Comparison of ENCODE assay signal across 1 cellular context in the genomic region with DNA sequence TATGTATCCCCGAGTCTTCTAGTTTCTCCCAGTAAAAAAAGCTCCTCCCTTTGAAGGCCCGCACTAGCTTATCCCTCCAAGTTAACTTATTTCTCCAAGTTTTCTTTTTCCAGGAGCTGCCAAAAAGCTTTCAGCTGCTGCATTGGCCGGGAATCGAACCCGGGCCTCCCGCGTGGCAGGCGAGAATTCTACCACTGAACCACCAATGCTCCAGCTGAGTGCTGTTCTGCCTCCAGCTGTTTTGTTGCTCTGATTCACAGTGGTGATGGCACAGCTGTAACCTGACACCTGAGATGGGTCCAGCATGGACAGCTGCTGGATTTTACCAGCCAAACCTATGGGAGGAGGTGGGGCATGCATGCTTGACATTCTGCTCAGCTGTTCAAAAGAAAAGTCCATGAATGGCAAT.
TF ChIP-seq lines count a peak whose summit lies in the region.

No MANE protein-coding gene starts in this region.

TF ChIP-seq in HCT116, 20 proteins besides CTCF, POLR2A, EP300 and RAD21 (continued from another document):
- TF ChIP-seq, protein P1, sequence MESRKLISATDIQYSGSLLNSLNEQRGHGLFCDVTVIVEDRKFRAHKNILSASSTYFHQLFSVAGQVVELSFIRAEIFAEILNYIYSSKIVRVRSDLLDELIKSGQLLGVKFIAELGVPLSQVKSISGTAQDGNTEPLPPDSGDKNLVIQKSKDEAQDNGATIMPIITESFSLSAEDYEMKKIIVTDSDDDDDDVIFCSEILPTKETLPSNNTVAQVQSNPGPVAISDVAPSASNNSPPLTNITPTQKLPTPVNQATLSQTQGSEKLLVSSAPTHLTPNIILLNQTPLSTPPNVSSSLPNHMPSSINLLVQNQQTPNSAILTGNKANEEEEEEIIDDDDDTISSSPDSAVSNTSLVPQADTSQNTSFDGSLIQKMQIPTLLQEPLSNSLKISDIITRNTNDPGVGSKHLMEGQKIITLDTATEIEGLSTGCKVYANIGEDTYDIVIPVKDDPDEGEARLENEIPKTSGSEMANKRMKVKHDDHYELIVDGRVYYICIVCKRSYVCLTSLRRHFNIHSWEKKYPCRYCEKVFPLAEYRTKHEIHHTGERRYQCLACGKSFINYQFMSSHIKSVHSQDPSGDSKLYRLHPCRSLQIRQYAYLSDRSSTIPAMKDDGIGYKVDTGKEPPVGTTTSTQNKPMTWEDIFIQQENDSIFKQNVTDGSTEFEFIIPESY (IDR thresholded peaks at IDR 0.05; ENCODE audit: extremely low read depth, insufficient replicate concordance, low read length): peak; percentile 84
- TF ChIP-seq JUND (IDR thresholded peaks at IDR 0.05) (peak; percentile 49), CBX3 (IDR thresholded peaks at IDR 0.05; ENCODE audit: low read depth) (peak; percentile 92), POLR2AphosphoS5 (IDR thresholded peaks at IDR 0.05; ENCODE audit: low read depth, low read length) (peak; percentile 68), TCF7L2 (IDR thresholded peaks at IDR 0.05; ENCODE audit: borderline replicate concordance, extremely low read depth, insufficient read depth, insufficient read length) (peak; percentile 43), EZH2phosphoT487 (IDR thresholded peaks at IDR 0.05; ENCODE audit: borderline replicate concordance) (no peak), EGR1 (IDR thresholded peaks at IDR 0.05; ENCODE audit: low read depth) (no peak)
